16 cellular contexts compared by ENCODE assay signal in the genomic region with DNA sequence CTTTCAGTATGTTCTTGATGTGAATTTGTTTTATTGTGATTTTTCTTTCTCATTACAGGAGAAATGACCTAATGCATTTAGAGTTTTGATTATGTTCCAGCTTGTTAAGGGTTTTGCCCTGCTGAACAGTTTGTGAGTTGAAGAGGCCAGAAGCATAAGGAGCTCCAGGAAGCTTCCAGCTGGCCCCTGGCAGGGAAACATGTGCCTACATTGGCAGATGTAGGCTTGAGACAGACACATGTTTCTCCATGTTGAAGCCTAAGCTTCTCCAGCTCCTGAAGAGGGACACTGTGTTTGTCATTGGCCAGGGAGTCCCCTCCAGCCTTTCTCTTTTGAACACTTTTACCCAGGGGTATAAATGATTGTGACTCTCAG.
A peak's percentile ranks its signal among the peaks of the same experiment; 100 is the strongest.
DNase-seq lines count a peak whose midpoint lies in the region; ATAC-seq and TF ChIP-seq lines count a peak whose summit lies in the region.
"Had no signal": no experiment of that assay in that cellular context is flagged by ENCODE, and none has a peak within 500 bp of the region (broad histone marks: within the 10 kb centered on the region; RNA-seq: fewer than 3 reads in every experiment).

No MANE protein-coding gene starts in this region.

- no peaks in the 10 kb centered on the region for H4K20me1 ChIP-seq in mammary epithelial cell (ENCODE audit: insufficient read depth, low read length)

- H3K9me3 Mint-ChIP-seq in activated naive CD4-positive, alpha-beta T cell treated with anti-CD3 and anti-CD28 coated beads, Interleukin-2, amount 10 ng/mL, durations not matched to agents 7 days and 5 days = no peaks in the 10 kb centered on the region

- H3K27ac ChIP-seq in esophagus muscularis mucosa (replicated peaks in 1 of 4) (no peak overlapping the region), right lobe of liver (no peak overlapping the region), mammary epithelial cell (ENCODE audit: insufficient read depth, low read depth, low read length) (no peak overlapping the region), thyroid gland (no peak overlapping the region)
- H3K27ac ChIP-seq: 22Rv1, SJSA1 had no signal

- no peak overlapping the region for H3K27ac Mint-ChIP-seq in activated naive CD4-positive, alpha-beta T cell treated with anti-CD3 and anti-CD28 coated beads, Interleukin-2, amount 10 ng/mL, durations not matched to agents 7 days and 5 days

- intact Hi-C loops in esophagus muscularis mucosa (cut with DNase I) (no loop called here), right lobe of liver (cut with DNase I) (no loop called here), mammary epithelial cell (cut with micrococcal nuclease) (no loop called here), thyroid gland (cut with DNase I) (no loop called here)

- TF ChIP-seq CTCF in esophagus muscularis mucosa (IDR thresholded peaks at IDR 0.05) = no peak
- no peak for TF ChIP-seq CTCF in right lobe of liver (IDR thresholded peaks at IDR 0.05)
- no peak for TF ChIP-seq CTCF in mammary epithelial cell (conservative IDR thresholded peaks at IDR 0.05 in 1 of 2, IDR thresholded peaks at IDR 0.05 in 1 of 2; ENCODE audit: extremely low read depth in 1 of 2, insufficient read depth in 1 of 2, low read depth in 1 of 2, low read length in 2 of 2)
- TF ChIP-seq CTCF in thyroid gland (IDR thresholded peaks at IDR 0.05) = no peak

- no peak for ATAC-seq in right lobe of liver

- H3K36me3 ChIP-seq in esophagus muscularis mucosa = no peaks in the 10 kb centered on the region
- H3K36me3 ChIP-seq in right lobe of liver = no peaks in the 10 kb centered on the region
- no peaks in the 10 kb centered on the region for H3K36me3 ChIP-seq in mammary epithelial cell (ENCODE audit: insufficient read depth, low read length)
- no peaks in the 10 kb centered on the region for H3K36me3 ChIP-seq in thyroid gland
- H3K36me3 ChIP-seq: SJSA1 had no signal

- H3K4me1 Mint-ChIP-seq in activated naive CD4-positive, alpha-beta T cell treated with anti-CD3 and anti-CD28 coated beads, Interleukin-2, amount 10 ng/mL, durations not matched to agents 7 days and 5 days = no peaks in the 10 kb centered on the region

- no peaks in the 10 kb centered on the region for H3K36me3 Mint-ChIP-seq in activated naive CD4-positive, alpha-beta T cell treated with anti-CD3 and anti-CD28 coated beads, Interleukin-2, amount 10 ng/mL, durations not matched to agents 7 days and 5 days

- H3K4me2 ChIP-seq in mammary epithelial cell (ENCODE audit: insufficient read depth, low read depth, low read length) = no peak overlapping the region

- no peak overlapping the region for H3K9ac ChIP-seq in mammary epithelial cell (ENCODE audit: insufficient read depth, low read length)

- H3K27me3 Mint-ChIP-seq in activated naive CD4-positive, alpha-beta T cell treated with anti-CD3 and anti-CD28 coated beads, Interleukin-2, amount 10 ng/mL, durations not matched to agents 7 days and 5 days = peaks cover 9% of the 10 kb centered on the region

- DNase-seq in DMS 273 (lab: John Stamatoyannopoulos, UW; ENCODE audit: unreplicated experiment) = peak; percentile 2
- no peak for DNase-seq in DMS 273 treated with DMSO at 0.1 percent for 48 hours (lab: John Stamatoyannopoulos, UW)
- DNase-seq in NCI-H446 treated with DMSO at 0.1 percent for 48 hours (lab: John Stamatoyannopoulos, UW) = peak; percentile 52
- peak; percentile 64 for DNase-seq in esophagus muscularis mucosa (ENCODE audit: extremely low spot score)
- DNase-seq in right lobe of liver = no peak
- DNase-seq in activated naive CD4-positive, alpha-beta T cell treated with anti-CD3 and anti-CD28 coated beads, Interleukin-2, amount 10 ng/mL, durations not matched to agents 7 days and 5 days = no peak
- no peak for DNase-seq in mammary epithelial cell
- DNase-seq in thyroid gland = no peak
- DNase-seq: H7, KBM-7, NCI-H2029, NCI-H526 treated with DMSO at 0.1 percent for 48 hours, Right ventricle myocardium superior, RPMI8226 had no signal

- H2AFZ ChIP-seq in mammary epithelial cell (ENCODE audit: low read depth, low read length) = no peak overlapping the region

- CTCF ChIA-PET in activated naive CD4-positive, alpha-beta T cell treated with anti-CD3 and anti-CD28 coated beads, Interleukin-2, amount 10 ng/mL, durations not matched to agents 7 days and 5 days (lab: Charles Lee) = interaction anchor here (0.6 kb wide), 1 partner anchor 316 kb away, joined by 3 read pairs; no protein-coding TSS in a partner anchor
- CTCF ChIA-PET in mammary epithelial cell (lab: Charles Lee; ENCODE audit: low non-redundant PET) = no interaction called here

- H3K4me1 ChIP-seq in esophagus muscularis mucosa (peaks cover 0 to 40% (median 25%) of the 10 kb centered on the region in 4 donors), right lobe of liver (no peaks in the 10 kb centered on the region), mammary epithelial cell (ENCODE audit: insufficient read depth, low read length) (no peaks in the 10 kb centered on the region), thyroid gland (no peaks in the 10 kb centered on the region)

- in situ Hi-C loops in mammary epithelial cell (cut with MboI; ENCODE audit: low sequenced_read_pairs in 2 of 2) = no loop called here

- dilution Hi-C loops in mammary epithelial cell (cut with HindIII; ENCODE audit: low sequenced_read_pairs) = loop anchor here (5.0 kb wide), 1 partner anchor 58 kb away; no protein-coding TSS in a partner anchor

- TF ChIP-seq EP300 in esophagus muscularis mucosa (IDR thresholded peaks at IDR 0.05) = no peak

- H3K4me3 ChIP-seq in esophagus muscularis mucosa (no peak overlapping the region), right lobe of liver (no peak overlapping the region), mammary epithelial cell (replicated peaks in 1 of 3; ENCODE audit: insufficient read depth in 1 of 3, low read depth in 2 of 3, low read length in 3 of 3) (no peak overlapping the region), thyroid gland (replicated peaks in 1 of 3) (no peak overlapping the region)
- H3K4me3 ChIP-seq: SJSA1 had no signal

- H3K27me3 ChIP-seq in esophagus muscularis mucosa (peaks cover 0 to 12% (median 0%) of the 10 kb centered on the region in 4 donors), right lobe of liver (peaks cover 0 to 7% of the 10 kb centered on the region in 2 donors), mammary epithelial cell (ENCODE audit: insufficient read depth, low read length) (no peaks in the 10 kb centered on the region), thyroid gland (no peaks in the 10 kb centered on the region)
- H3K27me3 ChIP-seq: SJSA1 had no signal

- TF ChIP-seq POLR2A in esophagus muscularis mucosa (IDR thresholded peaks at IDR 0.05; ENCODE audit: low read depth) (no peak), right lobe of liver (IDR thresholded peaks at IDR 0.05) (no peak), thyroid gland (IDR thresholded peaks at IDR 0.05) (no peak)

- H3K79me2 ChIP-seq in mammary epithelial cell (ENCODE audit: insufficient read depth, low read length) = no peaks in the 10 kb centered on the region

- BruUV-seq in mammary epithelial cell (replicated peaks; lab: Mats Ljungman, UMichigan) = no TSS peak

- H3K9me3 ChIP-seq in esophagus muscularis mucosa = no peaks in the 10 kb centered on the region
- H3K9me3 ChIP-seq in right lobe of liver = peaks cover 0 to 3% (median 0%) of the 10 kb centered on the region in 4 donors
- H3K9me3 ChIP-seq in mammary epithelial cell (replicated peaks; ENCODE audit: insufficient read depth, low read length) = no peaks in the 10 kb centered on the region
- H3K9me3 ChIP-seq in thyroid gland = no peaks in the 10 kb centered on the region
- H3K9me3 ChIP-seq: SJSA1 had no signal

- no peak overlapping the region for H3K4me3 Mint-ChIP-seq in activated naive CD4-positive, alpha-beta T cell treated with anti-CD3 and anti-CD28 coated beads, Interleukin-2, amount 10 ng/mL, durations not matched to agents 7 days and 5 days

Comparison
In these comparisons a context has a peak if more than half of its experiments do, and no peak if none do; other contexts are left out.
1. DNase-seq: peak in DMS 273 (single experiment), NCI-H446 treated with DMSO at 0.1 percent for 48 hours (single experiment) and esophagus muscularis mucosa (single experiment); none in DMS 273 treated with DMSO at 0.1 percent for 48 hours (single experiment), right lobe of liver (0 of 3), activated naive CD4-positive, alpha-beta T cell treated with anti-CD3 and anti-CD28 coated beads, Interleukin-2, amount 10 ng/mL, durations not matched to agents 7 days and 5 days (single experiment), mammary epithelial cell (single experiment) and thyroid gland (0 of 2).